Comparison of ENCODE assay signal across 8 cellular contexts in genomic region chr5:154197801-154198461, GRCh38. TPM values are rescaled to one million over a fixed set of nuclear protein-coding genes. Genes with fewer than 3 reads are reported as not detected.
DNase-seq lines count a peak whose midpoint lies in the region; ATAC-seq and TF ChIP-seq lines count a peak whose summit lies in the region.

No MANE protein-coding gene starts in this region.

- H3K27ac ChIP-seq in CD4-positive, CD25-positive, alpha-beta regulatory T cell (ENCODE audit: insufficient read depth, low read length, poor library complexity, severe bottlenecking) = peak overlapping the region; percentile 60
- H3K27ac ChIP-seq in aorta (ENCODE audit: low read depth in 1 of 2, low read length in 2 of 2) (no peak overlapping the region), heart right ventricle (peak overlapping the region in 1 of 10 donors; percentile 29)

- H3K4me1 ChIP-seq in CD4-positive, CD25-positive, alpha-beta regulatory T cell (ENCODE audit: control insufficient read depth, insufficient read depth, low read length, poor library complexity, severe bottlenecking) = peaks cover 42% of the 10 kb centered on the region
- H3K4me1 ChIP-seq in aorta (ENCODE audit: control insufficient read depth in 1 of 2, insufficient read depth in 2 of 2, low read length in 2 of 2) (peaks cover 0 to 3% of the 10 kb centered on the region in 2 donors), heart right ventricle (peaks cover 0 to 66% (median 44%) of the 10 kb centered on the region in 9 donors)

- 94 to 98% methylated on average over 8 of the region's 8 CpGs for WGBS in aorta, 2 donors
- 89 to 93% methylated on average over 8 of the region's 8 CpGs for WGBS in heart right ventricle, 2 donors

- no peaks in the 10 kb centered on the region for H3K9me3 ChIP-seq in CD4-positive, CD25-positive, alpha-beta regulatory T cell (ENCODE audit: control insufficient read depth in 2 of 2, low read length in 2 of 2)
- H3K9me3 ChIP-seq in aorta (ENCODE audit: control insufficient read depth, low read length) (no peaks in the 10 kb centered on the region), heart right ventricle (no peaks in the 10 kb centered on the region)

- H3K27me3 Mint-ChIP-seq in CD4-positive, CD25-positive, alpha-beta regulatory T cell = no peaks in the 10 kb centered on the region

- no peaks in the 10 kb centered on the region for H3K9me3 Mint-ChIP-seq in CD4-positive, CD25-positive, alpha-beta regulatory T cell

- ATAC-seq in CD4-positive, CD25-positive, alpha-beta regulatory T cell (ENCODE audit: low read depth in 2 of 2) = peak; percentile 86 to 88
- ATAC-seq in HG03460 (IDR thresholded peaks at IDR 0.05; ENCODE audit: unreplicated experiment) (peak; percentile 48), GM18519 (IDR thresholded peaks at IDR 0.05; ENCODE audit: low FRiP score, unreplicated experiment) (no peak), aorta (ENCODE audit: low FRiP score) (no peak), heart right ventricle (no peak)
- ATAC-seq in activated CD4-positive, CD25-positive, alpha-beta regulatory T cell treated with anti-CD3 and anti-CD28 coated beads, Interleukin-2, amount 50 U/mL, for 24 hours = peak; percentile 80 to 81

- peaks cover 21% of the 10 kb centered on the region for H3K36me3 Mint-ChIP-seq in CD4-positive, CD25-positive, alpha-beta regulatory T cell

- H3K4me3 Mint-ChIP-seq in CD4-positive, CD25-positive, alpha-beta regulatory T cell = peak overlapping the region in 3 of 4 donors; percentile 2 to 83 (median 59)

- no peaks in the 10 kb centered on the region for H3K27me3 ChIP-seq in CD4-positive, CD25-positive, alpha-beta regulatory T cell (ENCODE audit: control insufficient read depth, insufficient read depth, low read length)
- H3K27me3 ChIP-seq in aorta (ENCODE audit: control insufficient read depth in 1 of 2, insufficient read depth in 2 of 2, low read length in 1 of 2) = no peaks in the 10 kb centered on the region
- H3K27me3 ChIP-seq in heart right ventricle = no peaks in the 10 kb centered on the region

- intact Hi-C loops in aorta (cut with DNase I) = loop anchor here in 1 of 2 donors (5.0 to 10.0 kb wide), 2 partner anchors 87 to 159 kb away; no protein-coding TSS in a partner anchor
- intact Hi-C loops in heart right ventricle (cut with DNase I) = loop anchor here in 4 of 10 donors (2.0 to 10.0 kb wide), 4 partner anchors 107 to 209 kb away; no protein-coding TSS in a partner anchor

- peaks cover 16% of the 10 kb centered on the region for H3K36me3 ChIP-seq in CD4-positive, CD25-positive, alpha-beta regulatory T cell (ENCODE audit: control insufficient read depth, insufficient read depth, low read length)
- H3K36me3 ChIP-seq in aorta (ENCODE audit: control insufficient read depth in 1 of 2, insufficient read depth in 2 of 2, low read length in 1 of 2) (no peaks in the 10 kb centered on the region), heart right ventricle (peaks cover 0 to 28% (median 0%) of the 10 kb centered on the region in 9 donors)

- peak overlapping the region; percentile 52 to 87 (median 74) for H3K27ac Mint-ChIP-seq in CD4-positive, CD25-positive, alpha-beta regulatory T cell

- H3K4me3 ChIP-seq in CD4-positive, CD25-positive, alpha-beta regulatory T cell (ENCODE audit: low read depth, low read length) = peak overlapping the region; percentile 41
- no peak overlapping the region for H3K4me3 ChIP-seq in aorta (ENCODE audit: low read length in 2 of 2)
- no peak overlapping the region for H3K4me3 ChIP-seq in heart right ventricle

- peaks cover 25 to 78% (median 55%) of the 10 kb centered on the region in 4 donors for H3K4me1 Mint-ChIP-seq in CD4-positive, CD25-positive, alpha-beta regulatory T cell

- peak; percentile 14 to 66 (median 49) for DNase-seq in CD4-positive, CD25-positive, alpha-beta regulatory T cell
- DNase-seq in effector CD4-positive, alpha-beta T cell = peak; percentile 16
- DNase-seq in stimulated activated CD4-positive, alpha-beta T cell treated with anti-CD3 and anti-CD28 coated beads, Interleukin-4, amount 100 ng/mL, for 4 hours = peak; percentile 22 to 59
- DNase-seq in aorta (no peak), heart right ventricle (no peak)

- TF ChIP-seq CTCF in heart right ventricle (IDR thresholded peaks at IDR 0.05) = no peak

RNA-seq across cellular contexts. Expression of gene GALNT10, which starts 7.4 kb away (rescaled TPM):
- 43.4 TPM for total RNA-seq in CD4-positive, CD25-positive, alpha-beta regulatory T cell
- polyA plus RNA-seq in CD4-positive, CD25-positive, alpha-beta regulatory T cell = 10 to 100 TPM in 3 of 4 donors, 1 to 10 TPM in 1; 8.4 to 18.2 (median 13.0) TPM
- total RNA-seq in aorta = 10 to 100 TPM; 42.9 to 44.2 TPM
- polyA plus RNA-seq in aorta = 10 to 100 TPM in 1 of 2 donors, 1 to 10 TPM in 1; 9.1 to 10.4 TPM
- total RNA-seq in heart right ventricle = 10 to 100 TPM in 7 of 10 donors, 1 to 10 TPM in 3; 8.9 to 19.0 (median 12.9) TPM
- polyA plus RNA-seq in heart right ventricle = 1 to 10 TPM; 3.1 to 5.1 TPM

Comparison
In these comparisons a context has a peak if more than half of its experiments do, and no peak if none do; other contexts are left out.
1. ATAC-seq: peak in CD4-positive, CD25-positive, alpha-beta regulatory T cell (2 of 2), HG03460 (single experiment) and activated CD4-positive, CD25-positive, alpha-beta regulatory T cell treated with anti-CD3 and anti-CD28 coated beads, Interleukin-2, amount 50 U/mL, for 24 hours (2 of 2); none in GM18519 (single experiment), aorta (single experiment) and heart right ventricle (0 of 8).
2. DNase-seq: peak in CD4-positive, CD25-positive, alpha-beta regulatory T cell (3 of 3), effector CD4-positive, alpha-beta T cell (single experiment) and stimulated activated CD4-positive, alpha-beta T cell treated with anti-CD3 and anti-CD28 coated beads, Interleukin-4, amount 100 ng/mL, for 4 hours (2 of 2); none in aorta (0 of 2) and heart right ventricle (0 of 2).